Comparison of ENCODE assay signal across 8 cellular contexts in the genomic region with DNA sequence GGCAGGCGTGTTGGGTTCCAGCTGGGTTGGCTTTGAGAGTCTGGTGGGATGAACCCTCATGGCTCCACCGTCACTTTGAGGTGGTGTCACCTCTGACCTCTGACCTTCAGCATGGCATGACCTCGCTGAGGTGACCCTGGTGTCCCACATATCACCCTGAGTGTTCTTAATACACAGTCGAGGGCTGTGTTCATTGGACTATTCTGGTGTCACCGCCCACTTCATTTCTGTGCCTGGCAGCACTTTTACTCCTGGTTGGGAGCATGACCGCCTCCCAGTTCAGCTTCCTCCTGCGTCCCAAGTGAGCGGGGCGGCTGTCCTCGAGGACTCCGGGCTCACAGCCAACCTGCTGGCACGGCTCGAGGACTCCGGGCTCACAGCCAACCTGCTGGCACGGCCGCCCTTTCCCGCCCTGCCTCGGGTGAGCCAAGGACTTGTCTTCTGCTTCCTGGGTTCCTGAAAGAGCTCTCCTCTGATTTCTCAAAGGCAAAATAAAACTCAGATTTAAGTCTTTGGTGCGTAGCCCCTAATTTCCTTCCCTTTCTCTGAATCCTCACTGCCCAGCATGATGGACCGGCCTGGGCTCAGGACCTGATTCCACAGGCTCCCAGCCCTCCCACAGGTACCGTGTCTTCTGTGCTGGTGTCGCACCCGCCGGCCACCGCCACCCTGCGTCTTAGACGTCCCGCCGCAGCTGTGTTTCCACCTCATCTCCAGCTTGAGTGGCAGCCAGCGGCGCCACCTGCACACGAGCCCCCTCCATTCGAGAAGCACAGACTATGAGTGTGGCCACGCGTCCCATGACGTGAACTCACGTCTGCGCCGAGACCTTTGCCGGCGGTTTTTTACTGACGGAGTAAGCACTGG. TPM values are rescaled to one million over a fixed set of nuclear protein-coding genes. Genes with fewer than 3 reads are reported as not detected.
DNase-seq lines count a peak whose midpoint lies in the region; ATAC-seq, FAIRE-seq and TF ChIP-seq lines count a peak whose summit lies in the region.

No MANE protein-coding gene starts in this region.

- H3K27me3 ChIP-seq in GM12878 (replicated peaks in 1 of 2; ENCODE audit: control insufficient read depth in 2 of 2, insufficient read depth in 2 of 2, low read length in 1 of 2), result no peaks in the 10 kb centered on the region

- CTCF ChIA-PET in GM12878 (lab: Yijun Ruan, JAX), result no interaction called here

- no peak overlapping the region for H3K9ac ChIP-seq in GM12878 (ENCODE audit: control insufficient read depth, insufficient read depth, low read length)

- no peak for TF ChIP-seq RAD21 in GM12878 (IDR thresholded peaks at IDR 0.05; ENCODE audit: insufficient read depth, low read depth, low read length)

- TF ChIP-seq CTCF in GM12878 (IDR thresholded peaks at IDR 0.05 in 2 of 3, conservative IDR thresholded peaks at IDR 0.05 in 1 of 3; ENCODE audit: control insufficient read depth in 2 of 3, extremely low read depth in 1 of 3, insufficient read depth in 1 of 3, low read depth in 3 of 3, low read length in 3 of 3), result no peak

- no peaks in the 10 kb centered on the region for H3K4me1 ChIP-seq in GM12878 (ENCODE audit: control insufficient read depth, insufficient read depth, low read length)

- TF ChIP-seq EP300 in GM12878 (IDR thresholded peaks at IDR 0.05; ENCODE audit: borderline replicate concordance in 1 of 2, control insufficient read depth in 1 of 2, low read depth in 2 of 2, low read length in 2 of 2), result no peak

- H3K36me3 ChIP-seq in GM12878 (ENCODE audit: control insufficient read depth in 2 of 2, insufficient read depth in 2 of 2, low read length in 1 of 2), result no peaks in the 10 kb centered on the region; a peak in 1 of 4 replicates

- H3K79me2 ChIP-seq in GM12878 (ENCODE audit: control insufficient read depth, insufficient read depth, low read length), result no peaks in the 10 kb centered on the region

- H4K20me1 ChIP-seq in GM12878 (ENCODE audit: control insufficient read depth, insufficient read depth), result no peaks in the 10 kb centered on the region

- no peak for TF ChIP-seq POLR2A in GM12878 (IDR thresholded peaks at IDR 0.05; ENCODE audit: low read depth, low read length)

- intact Hi-C loops in GM12878 (cut with micrococcal nuclease; ENCODE audit: unreplicated experiment), result no loop called here

- DNase-seq in D341Med (ENCODE audit: low spot score), result peak; percentile 74
- peak; percentile 85 to 93 for DNase-seq in NCI-H2081 (lab: John Stamatoyannopoulos, UW)
- no peak for DNase-seq in GM12878 (ENCODE audit: low read depth, low spot score)
- peak; percentile 74 for DNase-seq in inferior parietal cortex (ENCODE audit: extremely low spot score)
- DNase-seq in superior temporal gyrus (ENCODE audit: extremely low spot score), result peak; percentile 85
- DNase-seq in GOT3 (lab: John Stamatoyannopoulos, UW), result no peak
- DNase-seq in GDM1 (lab: John Stamatoyannopoulos, UW), result no peak

- H3K9me3 ChIP-seq in GM12878 (replicated peaks; ENCODE audit: control insufficient read depth, insufficient read depth, low read length), result no peaks in the 10 kb centered on the region

- in situ Hi-C loops in GM12878 (cut with MboI), result no loop called here

- no peak overlapping the region for H3K4me2 ChIP-seq in GM12878 (ENCODE audit: control insufficient read depth, insufficient read depth)

- BruUV-seq in GM12878 (replicated peaks; lab: Mats Ljungman, UMichigan), result no TSS peak

- WGBS in GM12878 (ENCODE audit: insufficient coverage, insufficient replicate concordance, low lambda C conversion rate, missing lambda C conversion rate), result 90% methylated on average over 41 of the region's 42 CpGs

- no peak overlapping the region for H3K4me3 ChIP-seq in GM12878

- RAD21 ChIA-PET in GM12878 (lab: Charles Lee; ENCODE audit: unreplicated experiment), result no interaction called here

- H3K27ac ChIP-seq in GM12878 (ENCODE audit: control insufficient read depth, insufficient read depth), result no peak overlapping the region

- H2AFZ ChIP-seq in GM12878 (ENCODE audit: control insufficient read depth, low read depth, low read length), result no peak overlapping the region

- FAIRE-seq in GM12878 (lab: Jason Lieb, UNC), result no peak

- SMC1A ChIA-PET in GM12878 (lab: Charles Lee; ENCODE audit: uncharacterized antibody, unreplicated experiment), result no interaction called here

- ATAC-seq in GM12878 (no peak), HG03139 (IDR thresholded peaks at IDR 0.05; ENCODE audit: unreplicated experiment) (no peak)

- POLR2A ChIA-PET in GM12878 (lab: Charles Lee), result no interaction called here

TF ChIP-seq in GM12878, 131 proteins besides CTCF, POLR2A, EP300 and RAD21:
- no peak for TF ChIP-seq ZNF217 (IDR thresholded peaks at IDR 0.05)
- TF ChIP-seq NR2C1 (IDR thresholded peaks at IDR 0.05), result peak; percentile 34; the same call in 1 of the 2 replicates
- TF ChIP-seq, protein P1, sequence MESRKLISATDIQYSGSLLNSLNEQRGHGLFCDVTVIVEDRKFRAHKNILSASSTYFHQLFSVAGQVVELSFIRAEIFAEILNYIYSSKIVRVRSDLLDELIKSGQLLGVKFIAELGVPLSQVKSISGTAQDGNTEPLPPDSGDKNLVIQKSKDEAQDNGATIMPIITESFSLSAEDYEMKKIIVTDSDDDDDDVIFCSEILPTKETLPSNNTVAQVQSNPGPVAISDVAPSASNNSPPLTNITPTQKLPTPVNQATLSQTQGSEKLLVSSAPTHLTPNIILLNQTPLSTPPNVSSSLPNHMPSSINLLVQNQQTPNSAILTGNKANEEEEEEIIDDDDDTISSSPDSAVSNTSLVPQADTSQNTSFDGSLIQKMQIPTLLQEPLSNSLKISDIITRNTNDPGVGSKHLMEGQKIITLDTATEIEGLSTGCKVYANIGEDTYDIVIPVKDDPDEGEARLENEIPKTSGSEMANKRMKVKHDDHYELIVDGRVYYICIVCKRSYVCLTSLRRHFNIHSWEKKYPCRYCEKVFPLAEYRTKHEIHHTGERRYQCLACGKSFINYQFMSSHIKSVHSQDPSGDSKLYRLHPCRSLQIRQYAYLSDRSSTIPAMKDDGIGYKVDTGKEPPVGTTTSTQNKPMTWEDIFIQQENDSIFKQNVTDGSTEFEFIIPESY (IDR thresholded peaks at IDR 0.05), result no peak
- 0 out of 2 replicates have a peak, but pooled peaks have one; percentile 19 for TF ChIP-seq NR2F1 (conservative IDR thresholded peaks at IDR 0.05)

RNA-seq across cellular contexts. Expression of a gene that starts 10.4 kb away (rescaled TPM):
- total RNA-seq in GM12878 (2013; cell fraction: nucleolus; rRNA removed), result not detected in 2 replicates
- total RNA-seq in GM12878 (2014; rRNA removed), result 0.16 TPM in 1 of 2 replicates, not detected in the other
- total RNA-seq in GM12878 (2014; rRNA removed; fragmentation: Illumina TruSeq; extraction: Trizol), result 0.18 TPM in 1 of 2 replicates, not detected in the other
- total RNA-seq in GM12878 (2021), result 0.19 TPM in 1 of 2 replicates, not detected in the other
- 0.24 TPM for polyA plus RNA-seq in GM12878 (2011; ENCODE audit: low read depth)
- not detected in 2 replicates for polyA plus RNA-seq in GM12878 (2011; rRNA removed)
- polyA plus RNA-seq in GM12878 (2011; cell fraction: cytosol; rRNA removed), result not detected in 2 replicates
- polyA plus RNA-seq in GM12878 (2011; cell fraction: nucleus; rRNA removed), result not detected in 2 replicates
- polyA plus RNA-seq in GM12878 (2012), result 0.43 and 0.62 TPM in 2 replicates
- 0.09 TPM in 1 of 2 replicates, not detected in the other for polyA plus RNA-seq in GM12878 (2014; fragmentation: Illumina TruSeq; extraction: Trizol)
- polyA plus RNA-seq in GM12878 (2014; fragmentation: Nextera tagmentation; extraction: Ambion mirVana), result under 1 TPM; 0.05 to 0.32 TPM
- polyA plus RNA-seq in GM12878 (2014; rRNA removed), result 0.16 and 0.33 TPM in 2 replicates
- under 1 TPM; 0.11 to 0.29 TPM for polyA plus RNA-seq in GM12878 (2016; fragmentation: Nextera tagmentation; extraction: Ambion mirVana)
- polyA minus RNA-seq in GM12878 (2011; rRNA and poly(A)+ RNA removed), result not detected in 2 replicates
- not detected in 2 replicates for polyA minus RNA-seq in GM12878 (2011; cell fraction: cytosol; rRNA and poly(A)+ RNA removed)
- not detected in 2 replicates for polyA minus RNA-seq in GM12878 (2011; cell fraction: nucleus; rRNA and poly(A)+ RNA removed)

RNA-seq across cellular contexts. Expression of a gene that starts 19.4 kb away (rescaled TPM):
- total RNA-seq in GM12878 (2013; cell fraction: nucleolus; rRNA removed), result 0.08 TPM in 1 of 2 replicates, not detected in the other
- total RNA-seq in GM12878 (2014; rRNA removed) (under 0.01 TPM in 1 of 2 replicates, not detected in the other), GM12878 (2014; rRNA removed; fragmentation: Illumina TruSeq; extraction: Trizol) (not detected in 2 replicates), GM12878 (2021) (not detected in 2 replicates)
- not detected for polyA plus RNA-seq in GM12878 (2011; ENCODE audit: low read depth)
- polyA plus RNA-seq in GM12878 (2011; rRNA removed) (not detected in 2 replicates), GM12878 (2014; fragmentation: Illumina TruSeq; extraction: Trizol) (not detected in 2 replicates), GM12878 (2014; fragmentation: Nextera tagmentation; extraction: Ambion mirVana) (not detected), GM12878 (2014; rRNA removed) (0.04 TPM in 1 of 2 replicates, not detected in the other), GM12878 (2016; fragmentation: Nextera tagmentation; extraction: Ambion mirVana) (not detected)
- not detected in 2 replicates for polyA plus RNA-seq in GM12878 (2011; cell fraction: cytosol; rRNA removed)
- polyA plus RNA-seq in GM12878 (2011; cell fraction: nucleus; rRNA removed), result 0.03 and 0.04 TPM in 2 replicates
- polyA plus RNA-seq in GM12878 (2012), result 0.05 and 0.08 TPM in 2 replicates
- polyA minus RNA-seq in GM12878 (2011; rRNA and poly(A)+ RNA removed), result not detected in 2 replicates
- polyA minus RNA-seq in GM12878 (2011; cell fraction: cytosol; rRNA and poly(A)+ RNA removed), result not detected in 2 replicates
- polyA minus RNA-seq in GM12878 (2011; cell fraction: nucleus; rRNA and poly(A)+ RNA removed), result under 0.01 and 0.19 TPM in 2 replicates

Comparison
In these comparisons a context has a peak if more than half of its experiments do, and no peak if none do; other contexts are left out.
1. DNase-seq: peak in D341Med (single experiment), NCI-H2081 (2 of 2), inferior parietal cortex (single experiment) and superior temporal gyrus (single experiment); none in GM12878 (single experiment), GOT3 (single experiment) and GDM1 (single experiment).